In the genomic region with DNA sequence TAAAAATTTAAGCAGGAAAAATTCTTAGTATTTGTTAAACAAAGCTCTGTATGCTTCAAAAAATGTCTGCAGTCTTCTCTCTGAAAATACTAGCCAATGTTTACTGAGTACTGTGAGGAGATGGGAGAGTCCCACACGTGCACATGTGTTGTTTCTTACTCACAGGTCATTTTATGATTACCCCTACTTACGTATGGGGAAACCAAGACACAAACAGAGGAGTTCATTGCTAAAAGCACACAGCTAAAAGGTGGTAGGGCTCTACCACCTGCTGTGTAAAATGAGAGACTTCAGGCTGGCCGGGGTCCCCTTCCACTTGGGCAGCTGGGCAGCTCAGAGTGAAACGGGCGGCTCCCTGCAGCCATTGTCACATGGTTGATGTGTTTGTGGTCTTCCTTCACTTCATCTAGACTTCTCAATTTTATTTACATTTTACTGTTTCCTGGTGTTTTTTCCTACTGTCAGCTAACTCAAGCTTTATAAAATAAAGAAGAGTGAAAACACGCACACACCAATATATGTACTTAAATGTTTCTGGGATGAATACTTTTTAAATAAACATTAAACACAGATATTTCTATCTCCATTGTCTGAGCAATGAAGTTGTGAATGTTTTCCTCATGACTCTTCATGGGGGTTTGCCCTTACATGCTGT, we compare ENCODE assay signal across 11 cellular contexts.
DNase-seq lines count a peak whose midpoint lies in the region; ATAC-seq and TF ChIP-seq lines count a peak whose summit lies in the region.
"Had no signal": no experiment of that assay in that cellular context is flagged by ENCODE, and none has a peak within 500 bp of the region (broad histone marks: within the 10 kb centered on the region; RNA-seq: fewer than 3 reads in every experiment).

No MANE protein-coding gene starts in this region.

- TF ChIP-seq POLR2A in transverse colon (IDR thresholded peaks at IDR 0.05), result no peak

- ATAC-seq in activated CD8-positive, alpha-beta T cell treated with anti-CD3 and anti-CD28 coated beads for 36 hours, result no peak
- ATAC-seq in left lobe of liver (no peak), GM19452 (IDR thresholded peaks at IDR 0.05; ENCODE audit: unreplicated experiment) (no peak), HG02588 (IDR thresholded peaks at IDR 0.05; ENCODE audit: unreplicated experiment) (no peak)

- DNase-seq in activated naive CD4-positive, alpha-beta T cell treated with anti-CD3 and anti-CD28 coated beads for 36 hours, result no peak
- no peak for DNase-seq in activated naive CD4-positive, alpha-beta T cell (lab: John Stamatoyannopoulos, UW)
- no peak for DNase-seq in activated CD8-positive, alpha-beta T cell treated with anti-CD3 and anti-CD28 coated beads for 36 hours
- peak; percentile 38 for DNase-seq in left lobe of liver (ENCODE audit: low spot score)
- DNase-seq in transverse colon, result no peak
- no peak for DNase-seq in NCI-H526 treated with DMSO at 0.1 percent for 48 hours (lab: John Stamatoyannopoulos, UW)
- DNase-seq: NCI-H524 treated with DMSO at 0.1 percent for 48 hours had no signal

- no peaks in the 10 kb centered on the region for H3K9me3 ChIP-seq in transverse colon
- H3K9me3 ChIP-seq: thoracic aorta had no signal

- no peak for TF ChIP-seq EP300 in transverse colon (IDR thresholded peaks at IDR 0.05; ENCODE audit: low read depth)

- H3K36me3 Mint-ChIP-seq in activated naive CD4-positive, alpha-beta T cell treated with anti-CD3 and anti-CD28 coated beads for 36 hours (ENCODE audit: low read depth), result peaks cover 48% of the 10 kb centered on the region
- peaks cover 72% of the 10 kb centered on the region for H3K36me3 Mint-ChIP-seq in activated CD8-positive, alpha-beta T cell treated with anti-CD3 and anti-CD28 coated beads for 36 hours (ENCODE audit: low read depth)

- no peak overlapping the region for H3K4me3 ChIP-seq in transverse colon
- H3K4me3 ChIP-seq: smooth muscle cell, thoracic aorta had no signal

- CTCF ChIA-PET in activated naive CD4-positive, alpha-beta T cell treated with anti-CD3 and anti-CD28 coated beads for 36 hours (lab: Charles Lee), result interaction anchor here (0.9 to 2.9 kb wide), 9 partner anchors 9 to 151 kb away, joined by 3 to 18 read pairs (median 4); no protein-coding TSS in a partner anchor
- CTCF ChIA-PET in activated CD8-positive, alpha-beta T cell treated with anti-CD3 and anti-CD28 coated beads for 36 hours (lab: Charles Lee), result interaction anchor here (0.7 to 2.5 kb wide), 10 partner anchors 8 to 150 kb away, joined by 3 to 9 read pairs (median 3); no protein-coding TSS in a partner anchor

- H3K27me3 ChIP-seq in transverse colon, result no peaks in the 10 kb centered on the region

- peak overlapping the region; percentile 98 for H3K27ac Mint-ChIP-seq in activated naive CD4-positive, alpha-beta T cell treated with anti-CD3 and anti-CD28 coated beads for 36 hours
- peak overlapping the region; percentile 98 for H3K27ac Mint-ChIP-seq in activated CD8-positive, alpha-beta T cell treated with anti-CD3 and anti-CD28 coated beads for 36 hours

- POLR2A ChIA-PET in activated CD8-positive, alpha-beta T cell treated with anti-CD3 and anti-CD28 coated beads for 36 hours (lab: Charles Lee), result interaction anchor here (0.8 to 3.4 kb wide), 8 partner anchors 10 to 72 kb away, joined by 3 to 36 read pairs (median 3); a partner anchor contains a TSS

- WGBS in transverse colon (ENCODE audit: low coverage in 1 of 2), 2 donors, result 62 to 65% methylated on average over 5 to 6 of the region's 6 CpGs

- H3K27ac ChIP-seq in transverse colon, result peak overlapping the region; percentile 41 to 74 (median 46)

- H3K4me1 ChIP-seq in transverse colon, result peaks cover 7 to 51% (median 18%) of the 10 kb centered on the region in 4 donors

- peaks cover 0 to 5% (median 0%) of the 10 kb centered on the region in 4 donors for H3K36me3 ChIP-seq in transverse colon
- H3K36me3 ChIP-seq: thoracic aorta had no signal

- in situ Hi-C loops in transverse colon (cut with MboI; ENCODE audit: low pct_ligation_motif_present in 1 of 4, low pct_unique_long_range_greater_than_20kb in 1 of 4, low sequenced_read_pairs in 3 of 4), result loop anchor here in 1 of 4 donors (10.0 kb wide), 1 partner anchor 57 kb away; no protein-coding TSS in a partner anchor

- H3K4me1 Mint-ChIP-seq in activated naive CD4-positive, alpha-beta T cell treated with anti-CD3 and anti-CD28 coated beads for 36 hours (ENCODE audit: low read depth), result peaks cover 78% of the 10 kb centered on the region
- H3K4me1 Mint-ChIP-seq in activated CD8-positive, alpha-beta T cell treated with anti-CD3 and anti-CD28 coated beads for 36 hours (ENCODE audit: low read depth), result peaks cover 82% of the 10 kb centered on the region

- H3K9me3 Mint-ChIP-seq in activated naive CD4-positive, alpha-beta T cell treated with anti-CD3 and anti-CD28 coated beads for 36 hours, result peaks cover 1% of the 10 kb centered on the region
- peaks cover 2% of the 10 kb centered on the region for H3K9me3 Mint-ChIP-seq in activated CD8-positive, alpha-beta T cell treated with anti-CD3 and anti-CD28 coated beads for 36 hours

- TF ChIP-seq CTCF in activated CD8-positive, alpha-beta T cell treated with anti-CD3 and anti-CD28 coated beads for 36 hours (IDR thresholded peaks at IDR 0.05), result no peak
- TF ChIP-seq CTCF in transverse colon (IDR thresholded peaks at IDR 0.05), result no peak

- intact Hi-C loops in activated naive CD4-positive, alpha-beta T cell treated with anti-CD3 and anti-CD28 coated beads for 36 hours (cut with micrococcal nuclease), result loop anchor here (5.0 to 10.0 kb wide), 2 partner anchors 687 to 1849 kb away; a partner anchor contains a TSS
- intact Hi-C loops in activated CD8-positive, alpha-beta T cell treated with anti-CD3 and anti-CD28 coated beads for 36 hours (cut with micrococcal nuclease), result no loop called here
- intact Hi-C loops in transverse colon (cut with DNase I; ENCODE audit: low total_unique reads), result loop anchor here (2.0 kb wide), 1 partner anchor 61 kb away; no protein-coding TSS in a partner anchor

- H3K27me3 Mint-ChIP-seq in activated naive CD4-positive, alpha-beta T cell treated with anti-CD3 and anti-CD28 coated beads for 36 hours (ENCODE audit: low read depth), result no peaks in the 10 kb centered on the region
- H3K27me3 Mint-ChIP-seq in activated CD8-positive, alpha-beta T cell treated with anti-CD3 and anti-CD28 coated beads for 36 hours, result no peaks in the 10 kb centered on the region

- no peak overlapping the region for H3K4me3 Mint-ChIP-seq in activated naive CD4-positive, alpha-beta T cell treated with anti-CD3 and anti-CD28 coated beads for 36 hours
- H3K4me3 Mint-ChIP-seq in activated CD8-positive, alpha-beta T cell treated with anti-CD3 and anti-CD28 coated beads for 36 hours, result peak overlapping the region; percentile 40
